In genomic region chr6:70221025-70221714, GRCh38 we compare ENCODE assay signal across 9 cellular contexts.
DNase-seq lines count a peak whose midpoint lies in the region; ATAC-seq, FAIRE-seq and TF ChIP-seq lines count a peak whose summit lies in the region.
"Had no signal": no experiment of that assay in that cellular context is flagged by ENCODE, and none has a peak within 500 bp of the region (broad histone marks: within the 10 kb centered on the region; RNA-seq: fewer than 3 reads in every experiment).

No MANE protein-coding gene starts in this region.

- H4K20me1 ChIP-seq in OCI-LY7 (ENCODE audit: insufficient read depth, low read length), result no peaks in the 10 kb centered on the region
- no peaks in the 10 kb centered on the region for H4K20me1 ChIP-seq in endothelial cell of umbilical vein (replicated peaks; ENCODE audit: control insufficient read depth, extremely low read depth, insufficient read depth, low read length)
- H4K20me1 ChIP-seq in neural progenitor cell (ENCODE audit: low read depth), result no peaks in the 10 kb centered on the region

- H3K4me3 Mint-ChIP-seq in neural progenitor cell, result no peak overlapping the region
- H3K4me3 Mint-ChIP-seq in activated T-helper 17 cell treated with anti-CD3 and anti-CD28 coated beads, Interleukin-2, amount 50 U/mL, for 72 hours, result no peak overlapping the region
- H3K4me3 Mint-ChIP-seq: stimulated activated naive CD8-positive, alpha-beta T cell treated with anti-CD3 and anti-CD28 coated beads, Interleukin-15, Interleukin-2, amounts not matched to agents 100 ng/mL and 50 ng/mL, for 24 hours had no signal

- H3K4me3 ChIP-seq in OCI-LY7 (ENCODE audit: low read depth, low read length, poor library complexity, severe bottlenecking) (no peak overlapping the region), endothelial cell of umbilical vein (replicated peaks in 1 of 3; ENCODE audit: insufficient read depth in 1 of 3, low read depth in 1 of 3, low read length in 3 of 3) (no peak overlapping the region), neural progenitor cell (no peak overlapping the region)

- H3K9ac ChIP-seq in endothelial cell of umbilical vein (replicated peaks; ENCODE audit: extremely low read depth, insufficient read depth, low read length) (no peak overlapping the region), neural progenitor cell (no peak overlapping the region)

- peak; percentile 78 for TF ChIP-seq CTCF in OCI-LY7 (conservative IDR thresholded peaks at IDR 0.05; ENCODE audit: low read length)
- peak; percentile 32 to 35 for TF ChIP-seq CTCF in endothelial cell of umbilical vein (IDR thresholded peaks at IDR 0.05; ENCODE audit: extremely low read depth in 1 of 2, insufficient read depth in 1 of 2, low read depth in 1 of 2, low read length in 2 of 2)
- peak; percentile 83 for TF ChIP-seq CTCF in neural progenitor cell (IDR thresholded peaks at IDR 0.05)

- POLR2A ChIA-PET in OCI-LY7 (lab: Charles Lee) (interaction anchor here (0.6 to 2.1 kb wide), 7 partner anchors 8 to 362 kb away, joined by 3 to 6 read pairs (median 3); no protein-coding TSS in a partner anchor), endothelial cell of umbilical vein (lab: Charles Lee) (no interaction called here)

- no peaks in the 10 kb centered on the region for H3K9me3 Mint-ChIP-seq in neural progenitor cell
- no peaks in the 10 kb centered on the region for H3K9me3 Mint-ChIP-seq in activated T-helper 17 cell treated with anti-CD3 and anti-CD28 coated beads, Interleukin-2, amount 50 U/mL, for 72 hours
- H3K9me3 Mint-ChIP-seq: stimulated activated naive CD8-positive, alpha-beta T cell treated with anti-CD3 and anti-CD28 coated beads, Interleukin-15, Interleukin-2, amounts not matched to agents 100 ng/mL and 50 ng/mL, for 24 hours had no signal

- H3K36me3 ChIP-seq in OCI-LY7 (ENCODE audit: insufficient read depth, low read length), result no peaks in the 10 kb centered on the region
- no peaks in the 10 kb centered on the region for H3K36me3 ChIP-seq in endothelial cell of umbilical vein (ENCODE audit: control insufficient read depth in 2 of 2, extremely low read depth in 1 of 2, insufficient read depth in 2 of 2, low read length in 2 of 2)
- H3K36me3 ChIP-seq in neural progenitor cell, result no peaks in the 10 kb centered on the region

- no peak overlapping the region for H3K27ac ChIP-seq in OCI-LY7 (ENCODE audit: low read depth, low read length, poor library complexity, severe bottlenecking)
- H3K27ac ChIP-seq in endothelial cell of umbilical vein (ENCODE audit: insufficient read depth, low read depth, low read length), result no peak overlapping the region
- no peak overlapping the region for H3K27ac ChIP-seq in neural progenitor cell

- CTCF ChIA-PET in OCI-LY7 (lab: Charles Lee; ENCODE audit: unreplicated experiment) (interaction anchor here (0.6 to 1.5 kb wide), 4 partner anchors 10 to 150 kb away, joined by 3 to 4 read pairs (median 4); no protein-coding TSS in a partner anchor), endothelial cell of umbilical vein (lab: Charles Lee) (interaction anchor here (0.6 to 3.5 kb wide), 40 partner anchors 10 to 1863 kb away, joined by 3 to 73 read pairs (median 4); no protein-coding TSS in a partner anchor)

- FAIRE-seq in G401.6 (lab: Jason Lieb, UNC) (peak; percentile 98), endothelial cell of umbilical vein (lab: Jason Lieb, UNC) (no peak)

- BruUV-seq in OCI-LY7 (replicated peaks; lab: Mats Ljungman, UMichigan) (no TSS peak), endothelial cell of umbilical vein (replicated peaks; lab: Mats Ljungman, UMichigan) (no TSS peak)

- H3K79me2 ChIP-seq in OCI-LY7 (ENCODE audit: insufficient read depth, low read depth, low read length), result no peaks in the 10 kb centered on the region
- no peaks in the 10 kb centered on the region for H3K79me2 ChIP-seq in endothelial cell of umbilical vein (ENCODE audit: control insufficient read depth, insufficient read depth, low read length)
- H3K79me2 ChIP-seq in neural progenitor cell (ENCODE audit: low read depth), result no peaks in the 10 kb centered on the region

- H3F3A ChIP-seq in neural progenitor cell (ENCODE audit: low read depth), result no peaks in the 10 kb centered on the region

- no peak for TF ChIP-seq POLR2A in endothelial cell of umbilical vein (IDR thresholded peaks at IDR 0.05; ENCODE audit: low read depth, low read length)

- H3K9me1 ChIP-seq in endothelial cell of umbilical vein (replicated peaks; ENCODE audit: control insufficient read depth, extremely low read depth, insufficient read depth, low read length), result no peaks in the 10 kb centered on the region

- H3K9me3 ChIP-seq in OCI-LY7 (ENCODE audit: low read length) (no peaks in the 10 kb centered on the region), endothelial cell of umbilical vein (replicated peaks; ENCODE audit: control insufficient read depth, insufficient read depth, low read length) (no peaks in the 10 kb centered on the region), neural progenitor cell (ENCODE audit: low read depth) (no peaks in the 10 kb centered on the region)

- peak; percentile 8 for DNase-seq in A172 (ENCODE audit: low spot score)
- DNase-seq in OCI-LY7 (ENCODE audit: low spot score), result peak; percentile 44
- DNase-seq in endothelial cell of umbilical vein (ENCODE audit: low read depth, low spot score), result peak; percentile 32
- DNase-seq in neural progenitor cell (ENCODE audit: low spot score), result peak; percentile 72
- no peak for DNase-seq in mesenteric fat pad (ENCODE audit: low spot score)

- H3K27ac Mint-ChIP-seq in neural progenitor cell, result no peak overlapping the region
- H3K27ac Mint-ChIP-seq in activated T-helper 17 cell treated with anti-CD3 and anti-CD28 coated beads, Interleukin-2, amount 50 U/mL, for 72 hours, result no peak overlapping the region
- H3K27ac Mint-ChIP-seq: stimulated activated naive CD8-positive, alpha-beta T cell treated with anti-CD3 and anti-CD28 coated beads, Interleukin-15, Interleukin-2, amounts not matched to agents 100 ng/mL and 50 ng/mL, for 24 hours had no signal

- ATAC-seq in HG03442 (IDR thresholded peaks at IDR 0.05; ENCODE audit: unreplicated experiment), result peak; percentile 71
- ATAC-seq in activated T-helper 17 cell treated with anti-CD3 and anti-CD28 coated beads, Interleukin-2, amount 50 U/mL, for 72 hours (replicated peaks), result no peak

- intact Hi-C loops in OCI-LY7 (cut with micrococcal nuclease; ENCODE audit: unreplicated experiment) (loop anchor here (2.0 to 10.0 kb wide), 2 partner anchors 148 to 794 kb away; no protein-coding TSS in a partner anchor), endothelial cell of umbilical vein (cut with micrococcal nuclease) (loop anchor here (1.0 to 10.0 kb wide), 5 partner anchors 148 to 792 kb away; partner anchors contain the start of gene B3GAT2)

- H3K36me3 Mint-ChIP-seq in neural progenitor cell, result no peaks in the 10 kb centered on the region
- no peaks in the 10 kb centered on the region for H3K36me3 Mint-ChIP-seq in activated T-helper 17 cell treated with anti-CD3 and anti-CD28 coated beads, Interleukin-2, amount 50 U/mL, for 72 hours (ENCODE audit: low read depth)

- H3K27me3 ChIP-seq in endothelial cell of umbilical vein (ENCODE audit: control insufficient read depth in 2 of 2, insufficient read depth in 2 of 2, low read length in 2 of 2) (no peaks in the 10 kb centered on the region), neural progenitor cell (no peaks in the 10 kb centered on the region)

- H3K9me2 ChIP-seq in OCI-LY7 (ENCODE audit: insufficient read depth, low read length), result no peaks in the 10 kb centered on the region

- H3K4me1 Mint-ChIP-seq in neural progenitor cell, result no peaks in the 10 kb centered on the region
- no peaks in the 10 kb centered on the region for H3K4me1 Mint-ChIP-seq in activated T-helper 17 cell treated with anti-CD3 and anti-CD28 coated beads, Interleukin-2, amount 50 U/mL, for 72 hours

- H3K4me1 ChIP-seq in OCI-LY7 (ENCODE audit: insufficient read depth, low read length, poor library complexity, severe bottlenecking) (no peaks in the 10 kb centered on the region), endothelial cell of umbilical vein (ENCODE audit: control insufficient read depth, extremely low read depth, insufficient read depth, low read length) (no peaks in the 10 kb centered on the region), neural progenitor cell (peaks cover 5% of the 10 kb centered on the region)

- dilution Hi-C loops in endothelial cell of umbilical vein (cut with MboI; ENCODE audit: extremely low pct_ligation_motif_present, low sequenced_read_pairs), result no loop called here

- H2AFZ ChIP-seq in OCI-LY7 (ENCODE audit: low read length), result no peak overlapping the region
- H2AFZ ChIP-seq in endothelial cell of umbilical vein (ENCODE audit: low read depth, low read length), result no peak overlapping the region
- no peak overlapping the region for H2AFZ ChIP-seq in neural progenitor cell (replicated peaks)

- peaks cover 2% of the 10 kb centered on the region for H3K27me3 Mint-ChIP-seq in neural progenitor cell (ENCODE audit: insufficient read depth, low read depth)
- peaks cover 18% of the 10 kb centered on the region for H3K27me3 Mint-ChIP-seq in activated T-helper 17 cell treated with anti-CD3 and anti-CD28 coated beads, Interleukin-2, amount 50 U/mL, for 72 hours

- H3K4me2 ChIP-seq in OCI-LY7 (ENCODE audit: low read length) (no peak overlapping the region), endothelial cell of umbilical vein (ENCODE audit: insufficient read depth, low read length) (no peak overlapping the region), neural progenitor cell (no peak overlapping the region)

TF ChIP-seq in endothelial cell of umbilical vein, 7 proteins besides CTCF, POLR2A, EP300 and RAD21:
- TF ChIP-seq FOS (IDR thresholded peaks at IDR 0.05; ENCODE audit: borderline replicate concordance, insufficient read depth, low read length), result no peak
- TF ChIP-seq MAX (IDR thresholded peaks at IDR 0.05; ENCODE audit: insufficient read depth, insufficient read length), result no peak
- TF ChIP-seq EZH2 (IDR thresholded peaks at IDR 0.05; ENCODE audit: borderline replicate concordance, low read depth, low read length, severe bottlenecking), result no peak
- TF ChIP-seq JUN (IDR thresholded peaks at IDR 0.05; ENCODE audit: borderline replicate concordance, insufficient read depth, insufficient read length, low read depth), result no peak
- TF ChIP-seq POLR2AphosphoS5 (IDR thresholded peaks at IDR 0.05; ENCODE audit: insufficient read depth, low read depth, low read length), result no peak
- TF ChIP-seq MYC (IDR thresholded peaks at IDR 0.05; ENCODE audit: low read depth, low read length), result no peak
- no peak for TF ChIP-seq GATA2 (IDR thresholded peaks at IDR 0.05; ENCODE audit: insufficient read depth, insufficient read length, low read depth, low read length)
